Comparison of ENCODE assay signal across 21 cellular contexts in the genomic region with DNA sequence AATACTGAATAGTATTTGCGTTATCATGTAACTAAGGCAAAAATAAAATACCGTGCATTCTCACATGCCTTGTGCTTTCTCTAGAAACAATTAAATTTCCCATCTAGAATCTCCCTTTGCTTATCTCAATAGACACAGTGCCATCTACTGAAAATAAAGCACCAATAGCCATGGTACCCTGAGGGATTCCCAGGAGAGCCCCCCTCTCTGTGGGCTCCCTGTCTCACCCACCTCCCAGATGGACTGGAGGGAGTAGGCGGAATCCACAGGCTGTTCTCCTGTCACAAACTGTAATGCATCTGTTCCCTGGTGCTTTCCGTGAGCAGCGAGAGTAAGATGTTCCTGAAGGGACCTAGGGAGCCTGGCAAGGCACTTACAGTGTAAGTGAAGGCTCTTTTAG.
DNase-seq lines count a peak whose midpoint lies in the region; ATAC-seq and TF ChIP-seq lines count a peak whose summit lies in the region.
"Had no signal": no experiment of that assay in that cellular context is flagged by ENCODE, and none has a peak within 500 bp of the region (broad histone marks: within the 10 kb centered on the region; RNA-seq: fewer than 3 reads in every experiment).

No MANE protein-coding gene starts in this region.

- H3K4me1 ChIP-seq in upper lobe of left lung = no peaks in the 10 kb centered on the region
- H3K4me1 ChIP-seq: thyroid gland had no signal

- no peaks in the 10 kb centered on the region for H3K27me3 ChIP-seq in upper lobe of left lung
- H3K27me3 ChIP-seq: thyroid gland had no signal

- H3K4me3 ChIP-seq in LNCaP clone FGC (ENCODE audit: low read depth, low read length) (no peak overlapping the region), upper lobe of left lung (no peak overlapping the region)
- H3K4me3 ChIP-seq: GM12878, mucosa of descending colon, thyroid gland had no signal

- no peak for TF ChIP-seq POLR2A in upper lobe of left lung (IDR thresholded peaks at IDR 0.05)

- 87 to 89% methylated on average over 5 of the region's 5 CpGs for WGBS in upper lobe of left lung, 2 donors

- no peaks in the 10 kb centered on the region for H3K36me3 ChIP-seq in upper lobe of left lung
- H3K36me3 ChIP-seq: thyroid gland had no signal

- TF ChIP-seq CTCF in LNCaP clone FGC (IDR thresholded peaks at IDR 0.05; ENCODE audit: control insufficient read depth, extremely low read depth, insufficient read depth) (peak; percentile 28; the same call in 1 of the 2 replicates), upper lobe of left lung (IDR thresholded peaks at IDR 0.05) (no peak)

- H3K9me3 ChIP-seq in upper lobe of left lung = no peaks in the 10 kb centered on the region
- H3K9me3 ChIP-seq: mucosa of descending colon, thyroid gland had no signal

- DNase-seq in Ammon's horn (ENCODE audit: low spot score) (peak; percentile 65), LNCaP clone FGC (ENCODE audit: low read depth) (no peak), hippocampal formation (lab: John Stamatoyannopoulos, UW) (peak; percentile 2 to 70), upper lobe of left lung (no peak)
- DNase-seq in activated CD8-positive, alpha-beta memory T cell treated with anti-CD3 and anti-CD28 coated beads, Interleukin-2, amount 50 U/mL, for 48 hours = no peak
- no peak for DNase-seq in stimulated activated naive CD4-positive, alpha-beta T cell (lab: John Stamatoyannopoulos, UW)
- DNase-seq: activated CD4-positive, alpha-beta T cell treated with anti-CD3 and anti-CD28 coated beads for 36 hours; CD4-positive, CD25-positive, alpha-beta regulatory T cell; H7; left ventricle myocardium superior; mucosa of descending colon; NCI-H1436 treated with DMSO at 0.1 percent for 48 hours; NCI-H226; NK-92 treated with Interleukin-12 subunit alpha and Interleukin-12 subunit beta, amount 100 ng/mL, for 24 hours; RPMI8226; small intestine; stimulated activated naive CD4-positive, alpha-beta T cell treated with Interleukin-2 at 50 U/mL for 16 hours; thyroid gland had no signal

- H3K27ac ChIP-seq in upper lobe of left lung = no peak overlapping the region
- H3K27ac ChIP-seq: thyroid gland had no signal

- no peak for TF ChIP-seq EP300 in upper lobe of left lung (IDR thresholded peaks at IDR 0.05)

- ATAC-seq in SK-N-SH treated with all-trans-retinoic acid at 6 μM for 48 hours = peak; percentile 37; the same call in 1 of the 3 replicates
- ATAC-seq in GM19351 (IDR thresholded peaks at IDR 0.05; ENCODE audit: unreplicated experiment) = no peak
- no peak for ATAC-seq in upper lobe of left lung (ENCODE audit: low FRiP score in 2 of 2)
- ATAC-seq: activated CD4-positive, alpha-beta T cell treated with anti-CD3 and anti-CD28 coated beads for 36 hours; GM12878; left ventricle myocardium superior; mucosa of descending colon had no signal

TF ChIP-seq in SK-N-SH treated with all-trans-retinoic acid at 6 μM for 48 hours, 23 proteins besides CTCF, POLR2A, EP300 and RAD21:
- TF ChIP-seq ZNF70 (CRISPR knock-in tag; IDR thresholded peaks at IDR 0.05) (no peak), GLIS3 (CRISPR knock-in tag; IDR thresholded peaks at IDR 0.05) (no peak), CREB5 (CRISPR knock-in tag; IDR thresholded peaks at IDR 0.05; ENCODE audit: low read depth) (no peak), ISL1 (CRISPR knock-in tag; IDR thresholded peaks at IDR 0.05) (no peak)
- TF ChIP-seq, protein P1, sequence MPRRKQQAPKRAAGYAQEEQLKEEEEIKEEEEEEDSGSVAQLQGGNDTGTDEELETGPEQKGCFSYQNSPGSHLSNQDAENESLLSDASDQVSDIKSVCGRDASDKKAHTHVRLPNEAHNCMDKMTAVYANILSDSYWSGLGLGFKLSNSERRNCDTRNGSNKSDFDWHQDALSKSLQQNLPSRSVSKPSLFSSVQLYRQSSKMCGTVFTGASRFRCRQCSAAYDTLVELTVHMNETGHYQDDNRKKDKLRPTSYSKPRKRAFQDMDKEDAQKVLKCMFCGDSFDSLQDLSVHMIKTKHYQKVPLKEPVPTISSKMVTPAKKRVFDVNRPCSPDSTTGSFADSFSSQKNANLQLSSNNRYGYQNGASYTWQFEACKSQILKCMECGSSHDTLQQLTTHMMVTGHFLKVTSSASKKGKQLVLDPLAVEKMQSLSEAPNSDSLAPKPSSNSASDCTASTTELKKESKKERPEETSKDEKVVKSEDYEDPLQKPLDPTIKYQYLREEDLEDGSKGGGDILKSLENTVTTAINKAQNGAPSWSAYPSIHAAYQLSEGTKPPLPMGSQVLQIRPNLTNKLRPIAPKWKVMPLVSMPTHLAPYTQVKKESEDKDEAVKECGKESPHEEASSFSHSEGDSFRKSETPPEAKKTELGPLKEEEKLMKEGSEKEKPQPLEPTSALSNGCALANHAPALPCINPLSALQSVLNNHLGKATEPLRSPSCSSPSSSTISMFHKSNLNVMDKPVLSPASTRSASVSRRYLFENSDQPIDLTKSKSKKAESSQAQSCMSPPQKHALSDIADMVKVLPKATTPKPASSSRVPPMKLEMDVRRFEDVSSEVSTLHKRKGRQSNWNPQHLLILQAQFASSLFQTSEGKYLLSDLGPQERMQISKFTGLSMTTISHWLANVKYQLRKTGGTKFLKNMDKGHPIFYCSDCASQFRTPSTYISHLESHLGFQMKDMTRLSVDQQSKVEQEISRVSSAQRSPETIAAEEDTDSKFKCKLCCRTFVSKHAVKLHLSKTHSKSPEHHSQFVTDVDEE (CRISPR knock-in tag; IDR thresholded peaks at IDR 0.05) = no peak
- TF ChIP-seq, protein P2, sequence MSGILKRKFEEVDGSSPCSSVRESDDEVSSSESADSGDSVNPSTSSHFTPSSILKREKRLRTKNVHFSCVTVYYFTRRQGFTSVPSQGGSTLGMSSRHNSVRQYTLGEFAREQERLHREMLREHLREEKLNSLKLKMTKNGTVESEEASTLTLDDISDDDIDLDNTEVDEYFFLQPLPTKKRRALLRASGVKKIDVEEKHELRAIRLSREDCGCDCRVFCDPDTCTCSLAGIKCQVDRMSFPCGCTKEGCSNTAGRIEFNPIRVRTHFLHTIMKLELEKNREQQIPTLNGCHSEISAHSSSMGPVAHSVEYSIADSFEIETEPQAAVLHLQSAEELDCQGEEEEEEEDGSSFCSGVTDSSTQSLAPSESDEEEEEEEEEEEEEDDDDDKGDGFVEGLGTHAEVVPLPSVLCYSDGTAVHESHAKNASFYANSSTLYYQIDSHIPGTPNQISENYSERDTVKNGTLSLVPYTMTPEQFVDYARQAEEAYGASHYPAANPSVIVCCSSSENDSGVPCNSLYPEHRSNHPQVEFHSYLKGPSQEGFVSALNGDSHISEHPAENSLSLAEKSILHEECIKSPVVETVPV (CRISPR knock-in tag; IDR thresholded peaks at IDR 0.05) = no peak

Comparison
In these comparisons a context has a peak if more than half of its experiments do, and no peak if none do; other contexts are left out.
1. DNase-seq: peak in Ammon's horn (single experiment) and hippocampal formation (2 of 2); none in LNCaP clone FGC (single experiment), activated CD8-positive, alpha-beta memory T cell treated with anti-CD3 and anti-CD28 coated beads, Interleukin-2, amount 50 U/mL, for 48 hours (single experiment), upper lobe of left lung (0 of 2) and stimulated activated naive CD4-positive, alpha-beta T cell (0 of 6).